In the genomic region with DNA sequence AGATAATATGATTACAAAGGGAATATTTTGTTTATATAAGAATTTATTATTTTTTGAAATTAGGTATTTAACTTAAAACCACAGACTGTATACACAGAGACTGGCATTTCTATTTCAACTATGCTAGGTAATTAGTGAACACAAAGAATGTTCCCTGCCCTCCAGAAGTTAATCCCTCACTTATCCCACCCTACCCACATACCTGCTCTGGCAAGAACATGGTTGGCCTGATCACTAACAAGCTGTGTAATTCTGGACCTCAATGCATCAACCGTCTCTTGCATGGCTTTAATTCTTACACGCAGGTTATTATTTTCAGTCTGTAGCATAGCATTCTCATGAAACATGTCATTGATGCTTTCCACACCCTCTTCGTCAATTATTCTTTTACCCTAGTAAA, we compare ENCODE assay signal across 26 cellular contexts.
"Had no signal": no experiment of that assay in that cellular context is flagged by ENCODE, and none has a peak within 500 bp of the region (broad histone marks: within the 10 kb centered on the region; RNA-seq: fewer than 3 reads in every experiment).

No MANE protein-coding gene starts in this region.

- ATAC-seq: effector memory CD8-positive, alpha-beta T cell; esophagus mucosa; gastrocnemius medialis; heart left ventricle; left colon; left lung; left ventricle myocardium superior; lower lobe of right lung; mucosa of descending colon had no signal

- H3K4me2 ChIP-seq: hepatocyte had no signal

- DNase-seq: cerebellar nuclear complex; colonic mucosa; cortex of kidney; effector CD8-positive, alpha-beta T cell; effector memory CD8-positive, alpha-beta T cell; endodermal cell; erythroblast; esophagus squamous epithelium; foreskin fibroblast; foreskin melanocyte; gastrocnemius medialis; glutamatergic neuron; heart left ventricle; hypothalamus; immature natural killer cell; islet precursor cell; kidney; left colon; left lung; left ventricle myocardium superior; lower lobe of right lung; mesenchymal stem cell; mucosa of descending colon had no signal

- H2AFZ ChIP-seq: hepatocyte had no signal

- H3K27ac ChIP-seq: colonic mucosa, epithelial cell of prostate, esophagus squamous epithelium, gastrocnemius medialis, heart left ventricle, hepatocyte, left lung, lower lobe of right lung had no signal

- H3K4me1 ChIP-seq: colonic mucosa, gastrocnemius medialis, heart left ventricle, left lung, lower lobe of right lung had no signal

- H3K27me3 ChIP-seq: colonic mucosa, esophagus squamous epithelium, gastrocnemius medialis, heart left ventricle, hepatocyte, left lung had no signal

- H3K4me3 ChIP-seq: colonic mucosa, esophagus squamous epithelium, gastrocnemius medialis, heart left ventricle, hepatocyte, left lung, lower lobe of right lung, mucosa of descending colon had no signal

- H3K36me3 ChIP-seq: colonic mucosa, left lung had no signal

- H3K9me3 ChIP-seq: colonic mucosa, esophagus squamous epithelium, gastrocnemius medialis, heart left ventricle, left lung, lower lobe of right lung, mucosa of descending colon had no signal
